In the genomic region with DNA sequence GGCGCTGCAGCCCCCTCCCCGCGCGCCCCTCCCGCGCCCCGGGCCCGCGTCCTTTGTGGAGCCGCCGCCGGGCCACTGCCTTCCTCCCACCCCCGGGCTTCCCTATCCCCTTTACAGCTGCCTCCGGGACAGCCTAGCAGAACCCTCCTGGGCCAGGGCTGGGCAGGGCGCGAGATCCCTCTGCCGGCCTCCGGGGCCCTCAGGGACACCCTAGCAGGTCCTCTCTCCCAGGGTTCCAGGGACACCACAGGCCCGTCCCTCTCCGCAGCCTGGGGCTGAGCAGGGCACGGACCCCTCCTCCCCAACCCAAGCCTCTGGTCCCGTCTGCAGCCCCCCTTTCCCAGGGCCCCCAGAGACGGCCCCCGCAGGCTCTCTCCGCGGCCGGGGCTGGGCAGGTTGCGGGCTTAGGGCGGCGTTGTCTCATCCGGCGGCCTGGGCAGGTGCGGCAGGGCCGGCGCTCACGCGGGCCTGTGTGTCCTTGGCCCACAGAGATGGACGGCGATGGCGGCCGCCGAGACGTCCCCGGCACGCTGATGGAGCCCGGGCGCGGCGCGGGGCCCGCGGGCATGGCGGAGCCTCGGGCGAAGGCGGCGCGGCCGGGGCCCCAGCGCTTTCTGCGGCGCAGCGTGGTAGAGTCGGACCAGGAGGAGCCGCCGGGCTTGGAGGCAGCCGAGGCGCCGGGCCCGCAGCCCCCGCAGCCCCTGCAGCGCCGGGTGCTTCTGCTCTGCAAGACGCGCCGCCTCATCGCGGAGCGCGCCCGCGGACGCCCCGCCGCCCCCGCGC, we compare ENCODE assay signal across 1 cellular context.
TF ChIP-seq lines count a peak whose summit lies in the region.

No MANE protein-coding gene starts in this region.

TF ChIP-seq in IMR-90, 13 proteins besides CTCF, POLR2A, EP300 and RAD21 (continued from another document):
- TF ChIP-seq, protein P1, sequence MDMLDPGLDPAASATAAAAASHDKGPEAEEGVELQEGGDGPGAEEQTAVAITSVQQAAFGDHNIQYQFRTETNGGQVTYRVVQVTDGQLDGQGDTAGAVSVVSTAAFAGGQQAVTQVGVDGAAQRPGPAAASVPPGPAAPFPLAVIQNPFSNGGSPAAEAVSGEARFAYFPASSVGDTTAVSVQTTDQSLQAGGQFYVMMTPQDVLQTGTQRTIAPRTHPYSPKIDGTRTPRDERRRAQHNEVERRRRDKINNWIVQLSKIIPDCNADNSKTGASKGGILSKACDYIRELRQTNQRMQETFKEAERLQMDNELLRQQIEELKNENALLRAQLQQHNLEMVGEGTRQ (IDR thresholded peaks at IDR 0.05; ENCODE audit: low read depth, low read length), result no peak
